ENCODE assay signal across 17 cellular contexts in genomic region chr12:58349161-58349560, GRCh38.
"Had no signal": no experiment of that assay in that cellular context is flagged by ENCODE, and none has a peak within 500 bp of the region (broad histone marks: within the 10 kb centered on the region; RNA-seq: fewer than 3 reads in every experiment).

No MANE protein-coding gene starts in this region.

- H3K27ac Mint-ChIP-seq: activated B cell treated with CpG ODN at 0.5 μM for 24 hours; activated CD4-positive, alpha-beta T cell treated with anti-CD3 and anti-CD28 coated beads, Interleukin-2, amount 10 ng/mL, durations not matched to agents 24 days and 14 days; activated CD8-positive, alpha-beta T cell treated with anti-CD3 and anti-CD28 coated beads, Interleukin-2, amount 10 ng/mL, durations not matched to agents 7 days and 5 days; activated naive CD8-positive, alpha-beta T cell treated with anti-CD3 and anti-CD28 coated beads, Interleukin-2, amount 10 ng/mL, durations not matched to agents 7 days and 5 days; natural killer cell treated with Interleukin-12 subunit alpha and Interleukin-12 subunit beta and Interleukin-15 and Interleukin-18, amount 100 ng/mL, for 72 hours had no signal

- H3K36me3 ChIP-seq: tibial artery, vagina had no signal

- H3K27me3 ChIP-seq: tibial artery, vagina had no signal

- H3K9me3 Mint-ChIP-seq: activated CD4-positive, alpha-beta T cell treated with anti-CD3 and anti-CD28 coated beads, Interleukin-2, amount 10 ng/mL, durations not matched to agents 24 days and 14 days; activated naive CD8-positive, alpha-beta T cell treated with anti-CD3 and anti-CD28 coated beads, Interleukin-2, amount 10 ng/mL, durations not matched to agents 7 days and 5 days; natural killer cell treated with Interleukin-12 subunit alpha and Interleukin-12 subunit beta and Interleukin-15 and Interleukin-18, amount 100 ng/mL, for 72 hours had no signal

- H3K4me1 ChIP-seq: vagina had no signal

- H3K36me3 Mint-ChIP-seq: activated naive CD8-positive, alpha-beta T cell treated with anti-CD3 and anti-CD28 coated beads, Interleukin-2, amount 10 ng/mL, durations not matched to agents 7 days and 5 days; natural killer cell treated with Interleukin-12 subunit alpha and Interleukin-12 subunit beta and Interleukin-15 and Interleukin-18, amount 100 ng/mL, for 72 hours had no signal

- ATAC-seq: activated CD8-positive, alpha-beta T cell treated with anti-CD3 and anti-CD28 coated beads, Interleukin-2, amount 10 ng/mL, durations not matched to agents 7 days and 5 days; left ventricle myocardium superior; natural killer cell treated with Interleukin-12 subunit alpha and Interleukin-12 subunit beta and Interleukin-15 and Interleukin-18, amount 100 ng/mL, for 72 hours; right cardiac atrium had no signal

- H3K4me1 Mint-ChIP-seq: activated B cell treated with CpG ODN at 0.5 μM for 24 hours; activated CD4-positive, alpha-beta T cell treated with anti-CD3 and anti-CD28 coated beads, Interleukin-2, amount 10 ng/mL, durations not matched to agents 24 days and 14 days; activated naive CD8-positive, alpha-beta T cell treated with anti-CD3 and anti-CD28 coated beads, Interleukin-2, amount 10 ng/mL, durations not matched to agents 7 days and 5 days had no signal

- H3K4me3 Mint-ChIP-seq: activated B cell treated with CpG ODN at 0.5 μM for 24 hours; activated CD4-positive, alpha-beta T cell treated with anti-CD3 and anti-CD28 coated beads, Interleukin-2, amount 10 ng/mL, durations not matched to agents 24 days and 14 days; activated CD8-positive, alpha-beta T cell treated with anti-CD3 and anti-CD28 coated beads, Interleukin-2, amount 10 ng/mL, durations not matched to agents 7 days and 5 days; activated naive CD8-positive, alpha-beta T cell treated with anti-CD3 and anti-CD28 coated beads, Interleukin-2, amount 10 ng/mL, durations not matched to agents 7 days and 5 days; natural killer cell treated with Interleukin-12 subunit alpha and Interleukin-12 subunit beta and Interleukin-15 and Interleukin-18, amount 100 ng/mL, for 72 hours had no signal

- H3K9me3 ChIP-seq: vagina had no signal

- DNase-seq: activated B cell treated with CpG ODN at 0.5 μM for 24 hours; activated CD4-positive, alpha-beta T cell treated with anti-CD3 and anti-CD28 coated beads, Interleukin-2, amount 10 ng/mL, durations not matched to agents 24 days and 14 days; activated CD8-positive, alpha-beta memory T cell treated with anti-CD3 and anti-CD28 coated beads, Interleukin-2, amount 50 U/mL, for 48 hours; activated CD8-positive, alpha-beta T cell treated with anti-CD3 and anti-CD28 coated beads, Interleukin-2, amount 10 ng/mL, durations not matched to agents 7 days and 5 days; activated naive CD4-positive, alpha-beta T cell; activated naive CD8-positive, alpha-beta T cell treated with anti-CD3 and anti-CD28 coated beads, Interleukin-2, amount 10 ng/mL, durations not matched to agents 7 days and 5 days; aorta; foreskin fibroblast; left ventricle myocardium superior; mesenchymal stem cell; right cardiac atrium; stimulated activated CD4-positive, alpha-beta T cell treated with anti-CD3 and anti-CD28 coated beads, Interleukin-4, amount 100 ng/mL, for 24 hours; stimulated activated naive CD4-positive, alpha-beta T cell; tibial artery had no signal

- H3K4me3 ChIP-seq: skin epidermis, tibial artery, vagina had no signal

- H3K27ac ChIP-seq: skin epidermis, tibial artery, vagina had no signal
